19 cellular contexts compared by ENCODE assay signal in genomic region chr4:114284629-114285028, GRCh38.
"Had no signal": no experiment of that assay in that cellular context is flagged by ENCODE, and none has a peak within 500 bp of the region (broad histone marks: within the 10 kb centered on the region; RNA-seq: fewer than 3 reads in every experiment).

No MANE protein-coding gene starts in this region.

- H3K36me3 Mint-ChIP-seq: natural killer cell; stimulated activated effector memory CD8-positive, alpha-beta T cell treated with anti-CD3 and anti-CD28 coated beads, Interleukin-12 subunit alpha, Interleukin-12 subunit beta, amount 100 ng/mL, for 72 hours; type B pancreatic cell had no signal

- H3K4me3 Mint-ChIP-seq: dendritic cell treated with granulocyte-macrophage colony-stimulating factor and Interleukin-4, amounts not matched to agents 40 ng/mL and 50 ng/mL, for 4 days; endodermal cell; natural killer cell; stimulated activated effector memory CD8-positive, alpha-beta T cell treated with anti-CD3 and anti-CD28 coated beads, Interleukin-12 subunit alpha, Interleukin-12 subunit beta, amount 100 ng/mL, for 72 hours; type B pancreatic cell had no signal

- DNase-seq: effector CD8-positive, alpha-beta T cell; endodermal cell; foreskin fibroblast; gastrocnemius medialis; head of caudate nucleus; left ventricle myocardium superior; lower lobe of right lung; natural killer cell; stimulated activated CD4-positive, alpha-beta T cell treated with anti-CD3 and anti-CD28 coated beads, Interleukin-2, amount 100 ng/mL, for 24 hours; stimulated activated CD4-positive, alpha-beta T cell treated with anti-CD3 and anti-CD28 coated beads, Interleukin-4, amount 100 ng/mL, for 24 hours; stimulated activated naive CD4-positive, alpha-beta T cell treated with Interleukin-2 at 50 U/mL for 16 hours; substantia nigra; testis; tibial artery had no signal

- H3K27ac Mint-ChIP-seq: dendritic cell treated with granulocyte-macrophage colony-stimulating factor and Interleukin-4, amounts not matched to agents 40 ng/mL and 50 ng/mL, for 4 days; endodermal cell; natural killer cell; stimulated activated effector memory CD8-positive, alpha-beta T cell treated with anti-CD3 and anti-CD28 coated beads, Interleukin-12 subunit alpha, Interleukin-12 subunit beta, amount 100 ng/mL, for 72 hours; type B pancreatic cell had no signal

- H3K27me3 Mint-ChIP-seq: dendritic cell treated with granulocyte-macrophage colony-stimulating factor and Interleukin-4, amounts not matched to agents 40 ng/mL and 50 ng/mL, for 4 days; type B pancreatic cell had no signal

- ATAC-seq: esophagus mucosa; gastrocnemius medialis; left ventricle myocardium superior; lower lobe of right lung; natural killer cell; sciatic nerve; stimulated activated effector memory CD8-positive, alpha-beta T cell treated with anti-CD3 and anti-CD28 coated beads, Interleukin-12 subunit alpha, Interleukin-12 subunit beta, amount 100 ng/mL, for 72 hours had no signal

- H3K4me1 Mint-ChIP-seq: endodermal cell; natural killer cell; stimulated activated effector memory CD8-positive, alpha-beta T cell treated with anti-CD3 and anti-CD28 coated beads, Interleukin-12 subunit alpha, Interleukin-12 subunit beta, amount 100 ng/mL, for 72 hours had no signal
